In the genomic region with DNA sequence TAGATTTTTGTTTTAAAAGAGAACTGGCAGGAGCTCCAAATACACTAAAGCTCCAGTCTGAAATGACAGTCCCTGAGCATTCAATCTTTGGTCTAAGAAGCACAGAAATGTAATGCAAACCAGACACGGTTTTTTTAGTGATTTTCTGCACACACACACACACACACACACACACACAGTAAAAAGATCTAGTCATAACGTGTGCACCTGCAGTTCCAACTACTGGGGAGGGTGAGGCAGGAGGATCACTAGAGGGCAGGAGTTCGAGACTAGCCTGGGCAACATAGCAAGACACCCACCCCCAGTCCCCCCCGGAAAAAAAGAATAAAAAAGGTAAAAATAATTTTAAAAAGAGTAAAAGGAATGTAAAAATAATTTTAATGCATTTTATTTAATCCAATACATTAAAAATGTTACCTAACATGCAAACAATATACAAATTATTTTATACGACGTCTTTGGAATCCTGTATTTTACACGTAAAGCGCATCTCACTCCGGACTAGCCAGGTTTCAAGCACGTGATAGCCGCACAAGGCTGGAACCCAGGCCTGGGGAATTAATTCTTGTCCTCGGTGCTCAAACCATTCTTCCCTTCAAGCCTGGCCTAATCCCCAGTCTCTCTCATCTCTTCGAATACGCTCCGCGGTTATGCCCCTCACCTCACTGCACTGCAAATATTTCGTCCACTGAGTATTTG, we compare ENCODE assay signal across 8 cellular contexts. TPM values are rescaled to one million over a fixed set of nuclear protein-coding genes. Genes with fewer than 3 reads are reported as not detected.
DNase-seq lines count a peak whose midpoint lies in the region; ATAC-seq, FAIRE-seq and TF ChIP-seq lines count a peak whose summit lies in the region.

No MANE protein-coding gene starts in this region.

- intact Hi-C loops in activated T-helper 2 cell treated with anti-CD3 and anti-CD28 coated beads, Interferon-gamma antibody, Interleukin-2, Interleukin-4, amounts not matched to agents 10 μg/mL and 5 μg/mL and 100 μg/mL, durations not matched to agents 14 hours and 24 hours and 36 hours (cut with micrococcal nuclease): loop anchor here (1.0 kb wide), 2 partner anchors 22 to 30 kb away; no protein-coding TSS in a partner anchor

- H3K27me3 ChIP-seq in keratinocyte (ENCODE audit: control insufficient read depth, extremely low read depth, insufficient read depth, low read length) (no peaks in the 10 kb centered on the region), thoracic aorta (replicated peaks; ENCODE audit: insufficient read depth) (no peaks in the 10 kb centered on the region)

- peaks cover under 1% of the 10 kb centered on the region for H3K9me3 Mint-ChIP-seq in activated T-cell treated with anti-CD3 and anti-CD28 coated beads, Interleukin-2, amount 50 U/mL, for 4 hours
- H3K9me3 Mint-ChIP-seq in activated T-helper 2 cell treated with anti-CD3 and anti-CD28 coated beads, Interferon-gamma antibody, Interleukin-2, Interleukin-4, amounts not matched to agents 10 μg/mL and 5 μg/mL and 100 μg/mL, durations not matched to agents 14 hours and 24 hours and 36 hours: peaks cover 2% of the 10 kb centered on the region

- H3K36me3 ChIP-seq in keratinocyte (ENCODE audit: control insufficient read depth in 2 of 2, extremely low read depth in 1 of 2, insufficient read depth in 2 of 2, low read length in 2 of 2) (peaks cover 0 to 1% of the 10 kb centered on the region in 2 experiments), thoracic aorta (no peaks in the 10 kb centered on the region)

- H3K9me1 ChIP-seq in keratinocyte (ENCODE audit: control insufficient read depth, extremely low read depth, insufficient read depth, low read length): no peaks in the 10 kb centered on the region

- TF ChIP-seq CTCF in keratinocyte (optimal IDR thresholded peaks at IDR 0.05 in 1 of 3, IDR thresholded peaks at IDR 0.05 in 1 of 3, conservative IDR thresholded peaks at IDR 0.05 in 1 of 3; ENCODE audit: extremely low read depth in 1 of 3, insufficient read depth in 2 of 3, low read length in 3 of 3): no peak
- no peak for TF ChIP-seq CTCF in thoracic aorta (IDR thresholded peaks at IDR 0.05)

- no peaks in the 10 kb centered on the region for H4K20me1 ChIP-seq in keratinocyte (ENCODE audit: control insufficient read depth, extremely low read depth, insufficient read depth, low read length)

- H3K27ac Mint-ChIP-seq in activated T-helper 2 cell treated with anti-CD3 and anti-CD28 coated beads, Interferon-gamma antibody, Interleukin-2, Interleukin-4, amounts not matched to agents 10 μg/mL and 5 μg/mL and 100 μg/mL, durations not matched to agents 14 hours and 24 hours and 36 hours: peak overlapping the region; percentile 95

- H2AFZ ChIP-seq in keratinocyte (ENCODE audit: control insufficient read depth, low read length): peak overlapping the region; percentile 86

- H3K27me3 Mint-ChIP-seq in activated T-cell treated with anti-CD3 and anti-CD28 coated beads, Interleukin-2, amount 50 U/mL, for 4 hours (ENCODE audit: low read depth): no peaks in the 10 kb centered on the region
- no peaks in the 10 kb centered on the region for H3K27me3 Mint-ChIP-seq in activated T-helper 2 cell treated with anti-CD3 and anti-CD28 coated beads, Interferon-gamma antibody, Interleukin-2, Interleukin-4, amounts not matched to agents 10 μg/mL and 5 μg/mL and 100 μg/mL, durations not matched to agents 14 hours and 24 hours and 36 hours (ENCODE audit: low read depth)

- H3K4me3 ChIP-seq in keratinocyte (ENCODE audit: control insufficient read depth in 2 of 3, extremely low read depth in 1 of 3, insufficient read depth in 2 of 3, low read depth in 1 of 3, low read length in 3 of 3): peak overlapping the region; percentile 92 to 99 (median 93)
- H3K4me3 ChIP-seq in thoracic aorta: peak overlapping the region; percentile 90

- H3K4me1 ChIP-seq in keratinocyte (ENCODE audit: control insufficient read depth, extremely low read depth, insufficient read depth, low read length) (peaks cover 15% of the 10 kb centered on the region), thoracic aorta (ENCODE audit: control insufficient read depth in 1 of 2, low read depth in 2 of 2) (peaks cover 21 to 34% of the 10 kb centered on the region in 2 donors)

- H3K4me2 ChIP-seq in keratinocyte (ENCODE audit: control insufficient read depth, extremely low read depth, insufficient read depth, low read depth, low read length): peak overlapping the region; percentile 94

- no peak for ATAC-seq in activated T-cell treated with anti-CD3 and anti-CD28 coated beads, Interleukin-2, amount 50 U/mL, for 4 hours
- ATAC-seq in thoracic aorta (ENCODE audit: insufficient number of reproducible peaks, low FRiP score, low read depth) (no peak), HG03520 (IDR thresholded peaks at IDR 0.05; ENCODE audit: unreplicated experiment) (no peak)

- H3K27ac ChIP-seq in keratinocyte (ENCODE audit: control insufficient read depth, insufficient read depth, low read length) (peak overlapping the region; percentile 95), thoracic aorta (peak overlapping the region; percentile 96 to 98)

- peak overlapping the region; percentile 98 for H3K9ac ChIP-seq in keratinocyte (ENCODE audit: control insufficient read depth, extremely low read depth, insufficient read depth, low read length)

- peaks cover 47% of the 10 kb centered on the region for H3K79me2 ChIP-seq in keratinocyte (ENCODE audit: control insufficient read depth, insufficient read depth, low read length)

- H3K9me3 ChIP-seq in keratinocyte (ENCODE audit: control insufficient read depth, low read depth, low read length) (no peaks in the 10 kb centered on the region), thoracic aorta (no peaks in the 10 kb centered on the region)

- H3K36me3 Mint-ChIP-seq in activated T-cell treated with anti-CD3 and anti-CD28 coated beads, Interleukin-2, amount 50 U/mL, for 4 hours (ENCODE audit: insufficient read depth): peaks cover 3% of the 10 kb centered on the region
- H3K36me3 Mint-ChIP-seq in activated T-helper 2 cell treated with anti-CD3 and anti-CD28 coated beads, Interferon-gamma antibody, Interleukin-2, Interleukin-4, amounts not matched to agents 10 μg/mL and 5 μg/mL and 100 μg/mL, durations not matched to agents 14 hours and 24 hours and 36 hours (ENCODE audit: low read depth): peaks cover 32% of the 10 kb centered on the region

- peaks cover 54% of the 10 kb centered on the region for H3K4me1 Mint-ChIP-seq in activated T-cell treated with anti-CD3 and anti-CD28 coated beads, Interleukin-2, amount 50 U/mL, for 4 hours (ENCODE audit: low read depth)
- H3K4me1 Mint-ChIP-seq in activated T-helper 2 cell treated with anti-CD3 and anti-CD28 coated beads, Interferon-gamma antibody, Interleukin-2, Interleukin-4, amounts not matched to agents 10 μg/mL and 5 μg/mL and 100 μg/mL, durations not matched to agents 14 hours and 24 hours and 36 hours (ENCODE audit: low read depth): peaks cover 35% of the 10 kb centered on the region

- peak overlapping the region; percentile 100 for H3K4me3 Mint-ChIP-seq in activated T-cell treated with anti-CD3 and anti-CD28 coated beads, Interleukin-2, amount 50 U/mL, for 4 hours
- peak overlapping the region; percentile 99 for H3K4me3 Mint-ChIP-seq in activated T-helper 2 cell treated with anti-CD3 and anti-CD28 coated beads, Interferon-gamma antibody, Interleukin-2, Interleukin-4, amounts not matched to agents 10 μg/mL and 5 μg/mL and 100 μg/mL, durations not matched to agents 14 hours and 24 hours and 36 hours (ENCODE audit: low read depth)

- no peak for DNase-seq in activated T-cell treated with anti-CD3 and anti-CD28 coated beads, Interleukin-2, amount 50 U/mL, for 4 hours
- no peak for DNase-seq in activated T-cell treated with anti-CD3 and anti-CD28 coated beads, Interleukin-2, amount 50 U/mL, for 1 hour
- DNase-seq in activated T-helper 2 cell treated with anti-CD3 and anti-CD28 coated beads, Interferon-gamma antibody, Interleukin-2, Interleukin-4, amounts not matched to agents 10 μg/mL and 5 μg/mL and 100 μg/mL, durations not matched to agents 14 hours and 24 hours and 36 hours (ENCODE audit: low spot score): no peak
- DNase-seq in keratinocyte (ENCODE audit: low read depth, low spot score) (no peak), thoracic aorta (ENCODE audit: low spot score) (no peak), anterior cingulate cortex (lab: John Stamatoyannopoulos, UW) (no peak), NCI-H1930 (lab: John Stamatoyannopoulos, UW) (no peak)

- no peak for FAIRE-seq in keratinocyte (lab: Jason Lieb, UNC)

- dilution Hi-C loops in keratinocyte (cut with MboI; ENCODE audit: extremely low pct_ligation_motif_present, low sequenced_read_pairs): no loop called here

RNA-seq across cellular contexts. Expression of gene TBC1D22A, which starts 0.8 kb away (rescaled TPM):
- total RNA-seq in activated T-cell treated with anti-CD3 and anti-CD28 coated beads, Interleukin-2, amount 50 U/mL, for 4 hours: 10 to 100 TPM; 29.8 to 31.1 (median 29.9) TPM
- total RNA-seq in activated T-helper 2 cell treated with anti-CD3 and anti-CD28 coated beads, Interferon-gamma antibody, Interleukin-2, Interleukin-4, amounts not matched to agents 10 μg/mL and 5 μg/mL and 100 μg/mL, durations not matched to agents 14 hours and 24 hours and 36 hours: 34.8 and 38.3 TPM in 2 replicates
- 17.7 to 22.7 TPM (median 20.9 TPM) in 3 replicates for polyA plus RNA-seq in keratinocyte
- 25.3 TPM for polyA plus RNA-seq in keratinocyte (2011; ENCODE audit: low read depth)
- 20.4 and 25.8 TPM in 2 replicates for polyA plus RNA-seq in keratinocyte (2011; cell fraction: cytosol; rRNA removed)
- 16.9 and 19.1 TPM in 2 replicates for polyA plus RNA-seq in keratinocyte (2011; cell fraction: nucleus; rRNA removed)
- polyA plus RNA-seq in keratinocyte (2012; ENCODE audit: low replicate concordance): 15.0 and 23.9 TPM in 2 replicates
- 14.2 to 21.3 TPM (median 14.7 TPM) in 3 replicates for polyA minus RNA-seq in keratinocyte
- 19.6 TPM for polyA minus RNA-seq in keratinocyte (2011; cell fraction: cytosol; rRNA and poly(A)+ RNA removed)
- polyA minus RNA-seq in keratinocyte (2011; cell fraction: nucleus; rRNA and poly(A)+ RNA removed): 11.9 and 20.6 TPM in 2 replicates
- total RNA-seq in thoracic aorta: 10 to 100 TPM; 28.9 to 31.3 TPM

RNA-seq across cellular contexts. Expression of gene CERK, which starts 23.6 kb away (rescaled TPM):
- total RNA-seq in activated T-cell treated with anti-CD3 and anti-CD28 coated beads, Interleukin-2, amount 50 U/mL, for 4 hours: 10 to 100 TPM; 41.4 to 47.3 (median 44.9) TPM
- 57.1 and 62.8 TPM in 2 replicates for total RNA-seq in activated T-helper 2 cell treated with anti-CD3 and anti-CD28 coated beads, Interferon-gamma antibody, Interleukin-2, Interleukin-4, amounts not matched to agents 10 μg/mL and 5 μg/mL and 100 μg/mL, durations not matched to agents 14 hours and 24 hours and 36 hours
- polyA plus RNA-seq in keratinocyte: 11.7 to 12.7 TPM (median 11.9 TPM) in 3 replicates
- 10.3 TPM for polyA plus RNA-seq in keratinocyte (2011; ENCODE audit: low read depth)
- polyA plus RNA-seq in keratinocyte (2011; cell fraction: cytosol; rRNA removed): 7.9 and 9.0 TPM in 2 replicates
- 8.3 and 9.7 TPM in 2 replicates for polyA plus RNA-seq in keratinocyte (2011; cell fraction: nucleus; rRNA removed)
- polyA plus RNA-seq in keratinocyte (2012; ENCODE audit: low replicate concordance): 11.7 and 12.5 TPM in 2 replicates
- 19.9 to 24.0 TPM (median 20.7 TPM) in 3 replicates for polyA minus RNA-seq in keratinocyte
- 20.1 TPM for polyA minus RNA-seq in keratinocyte (2011; cell fraction: cytosol; rRNA and poly(A)+ RNA removed)
- polyA minus RNA-seq in keratinocyte (2011; cell fraction: nucleus; rRNA and poly(A)+ RNA removed): 7.1 and 9.8 TPM in 2 replicates
- 10 to 100 TPM; 65.5 to 72.8 TPM for total RNA-seq in thoracic aorta
